8 cellular contexts compared by ENCODE assay signal in genomic region chr17:55238197-55238930, GRCh38.
A peak's percentile ranks its signal among the peaks of the same experiment; 100 is the strongest.
DNase-seq lines count a peak whose midpoint lies in the region; ATAC-seq lines count a peak whose summit lies in the region.

No MANE protein-coding gene starts in this region.

- peak overlapping the region; percentile 88 for H3K27ac ChIP-seq in cingulate gyrus (ENCODE audit: low read depth, low read length)

- peak; percentile 100 for DNase-seq in AG08396 (ENCODE audit: low spot score)
- DNase-seq in NCI-H2227 treated with DMSO at 0.1 percent for 48 hours (lab: John Stamatoyannopoulos, UW): peak; percentile 94
- DNase-seq in activated CD4-positive, alpha-beta T cell treated with anti-CD3 and anti-CD28 coated beads for 4 hours: peak; percentile 86 to 89
- peak; percentile 92 for DNase-seq in kidney tubule cell (ENCODE audit: low spot score)
- peak; percentile 69 to 75 for DNase-seq in stimulated activated CD4-positive, alpha-beta T cell treated with anti-CD3 and anti-CD28 coated beads, Interleukin-1b, Interleukin-23, amount 100 ng/mL, for 1 hour (ENCODE audit: low read depth in 2 of 2)

- ATAC-seq in GM19023 (IDR thresholded peaks at IDR 0.05; ENCODE audit: unreplicated experiment): peak; percentile 93
- peak; percentile 97 for ATAC-seq in HG03175 (IDR thresholded peaks at IDR 0.05; ENCODE audit: unreplicated experiment)

Comparison
In these comparisons a context has a peak if more than half of its experiments do, and no peak if none do; other contexts are left out.
1. Peak in every context shown above with its lines: DNase-seq, ATAC-seq and H3K27ac ChIP-seq.